8 cellular contexts compared by ENCODE assay signal in genomic region chr18:8704361-8705279, GRCh38. TPM values are rescaled to one million over a fixed set of nuclear protein-coding genes. Genes with fewer than 3 reads are reported as not detected.
DNase-seq lines count a peak whose midpoint lies in the region; ATAC-seq, FAIRE-seq and TF ChIP-seq lines count a peak whose summit lies in the region.

No MANE protein-coding gene starts in this region.

- H3K4me3 ChIP-seq in right atrium auricular region (peak overlapping the region; percentile 46 to 70), urinary bladder (ENCODE audit: low read depth, low read length) (peak overlapping the region; percentile 86)

- H3K27me3 ChIP-seq in right atrium auricular region: no peaks in the 10 kb centered on the region

- peak in 1 of 2 donors; percentile 29 for TF ChIP-seq CTCF in right atrium auricular region (IDR thresholded peaks at IDR 0.05)

- FAIRE-seq in GM12892 (lab: Jason Lieb, UNC): peak; percentile 79

- no peak for TF ChIP-seq POLR2A in GM12892 (IDR thresholded peaks at IDR 0.05; ENCODE audit: low read depth, low read length)

- H3K36me3 Mint-ChIP-seq in T-helper 17 cell (ENCODE audit: low read depth): peaks cover 9% of the 10 kb centered on the region

- H3K36me3 ChIP-seq in right atrium auricular region (no peaks in the 10 kb centered on the region), urinary bladder (ENCODE audit: insufficient read depth) (no peaks in the 10 kb centered on the region)

- H3K4me3 Mint-ChIP-seq in T-helper 17 cell: peak overlapping the region; percentile 95

- peaks cover 22% of the 10 kb centered on the region for H3K4me1 Mint-ChIP-seq in T-helper 17 cell

- 3% methylated on average over 71 of the region's 71 CpGs for WGBS in urinary bladder

- peak; percentile 85 for ATAC-seq in HG02870 (IDR thresholded peaks at IDR 0.05; ENCODE audit: unreplicated experiment)
- ATAC-seq in T-helper 17 cell: peak; percentile 93

- peaks cover 61% of the 10 kb centered on the region for H3K27me3 Mint-ChIP-seq in T-helper 17 cell

- H3K9me3 ChIP-seq in T-helper 17 cell (ENCODE audit: control insufficient read depth, low read length, poor library complexity, severe bottlenecking) (no peaks in the 10 kb centered on the region), right atrium auricular region (no peaks in the 10 kb centered on the region)

- no peak overlapping the region for H3K27ac Mint-ChIP-seq in T-helper 17 cell

- H3K4me1 ChIP-seq in right atrium auricular region (peaks cover 0 to 24% of the 10 kb centered on the region in 2 donors), urinary bladder (ENCODE audit: insufficient read depth) (no peaks in the 10 kb centered on the region)

- peak overlapping the region; percentile 93 for H3K27ac ChIP-seq in angular gyrus (ENCODE audit: low read depth, low read length)
- peak overlapping the region; percentile 87 to 90 for H3K27ac ChIP-seq in right atrium auricular region
- peak overlapping the region; percentile 84 for H3K27ac ChIP-seq in urinary bladder (ENCODE audit: low read depth)

- DNase-seq in GM12892 (ENCODE audit: insufficient read length) (peak; percentile 94), NCI-H1436 (lab: John Stamatoyannopoulos, UW) (peak; percentile 84), T-helper 17 cell (peak; percentile 74 to 89 (median 84)), right atrium auricular region (ENCODE audit: low spot score) (peak; percentile 81), pulmonary artery endothelial cell (ENCODE audit: low read depth, low spot score) (peak; percentile 60)

RNA-seq across cellular contexts. Expression of gene MTCL1, which starts 0.7 kb away (rescaled TPM):
- not detected for polyA plus RNA-seq in GM12892 (2012; ENCODE audit: missing spikeins)
- total RNA-seq in T-helper 17 cell (1 to 10 TPM in 1 of 2 donors, under 1 TPM in 1; 0.22 to 2.1 TPM), right atrium auricular region (1 to 10 TPM; 5.4 to 7.2 TPM), pulmonary artery endothelial cell (17.5 and 28.5 TPM in 2 replicates), urinary bladder (24.2 TPM)
- polyA plus RNA-seq in urinary bladder: 16.6 TPM

Comparison
In these comparisons a context has a peak if more than half of its experiments do, and no peak if none do; other contexts are left out.
1. Peak in every context shown above with its lines: DNase-seq, ATAC-seq, H3K4me3 ChIP-seq and H3K27ac ChIP-seq.